Comparison of ENCODE assay signal across 24 cellular contexts in genomic region chr16:54174201-54174600, GRCh38.
A peak's percentile ranks its signal among the peaks of the same experiment; 100 is the strongest.
DNase-seq lines count a peak whose midpoint lies in the region; ATAC-seq and TF ChIP-seq lines count a peak whose summit lies in the region.
"Had no signal": no experiment of that assay in that cellular context is flagged by ENCODE, and none has a peak within 500 bp of the region (broad histone marks: within the 10 kb centered on the region; RNA-seq: fewer than 3 reads in every experiment).

No MANE protein-coding gene starts in this region.

- no peak overlapping the region for H3K4me3 Mint-ChIP-seq in neural progenitor cell
- H3K4me3 Mint-ChIP-seq: activated T-cell treated with anti-CD3 and anti-CD28 coated beads, Interleukin-2, amount 50 U/mL, for 72 hours had no signal

- no peak for ATAC-seq in HG03521 (IDR thresholded peaks at IDR 0.05; ENCODE audit: unreplicated experiment)
- ATAC-seq: activated T-cell treated with anti-CD3 and anti-CD28 coated beads, Interleukin-2, amount 50 U/mL, for 72 hours; foreskin keratinocyte; heart right ventricle; sciatic nerve had no signal

- no peak for TF ChIP-seq CTCF in HEK293 (tag by site-specific recombination; IDR thresholded peaks at IDR 0.05)
- TF ChIP-seq CTCF in neural progenitor cell (IDR thresholded peaks at IDR 0.05) = no peak

- no peak overlapping the region for H3K27ac ChIP-seq in HEK293 (ENCODE audit: extremely low read depth, low read depth, low read length)
- H3K27ac ChIP-seq in neural progenitor cell = no peak overlapping the region
- H3K27ac ChIP-seq: 22Rv1, foreskin keratinocyte, heart right ventricle, PC-9 had no signal

- H2AFZ ChIP-seq in neural progenitor cell (replicated peaks) = no peak overlapping the region
- H2AFZ ChIP-seq: PC-9 had no signal

- peaks cover 14% of the 10 kb centered on the region for H3K27me3 ChIP-seq in neural progenitor cell

- H3K9ac ChIP-seq in neural progenitor cell = no peak overlapping the region

- H3K9me3 Mint-ChIP-seq in neural progenitor cell = no peaks in the 10 kb centered on the region
- H3K9me3 Mint-ChIP-seq: activated T-cell treated with anti-CD3 and anti-CD28 coated beads, Interleukin-2, amount 50 U/mL, for 72 hours had no signal

- no peaks in the 10 kb centered on the region for H3F3A ChIP-seq in neural progenitor cell (ENCODE audit: low read depth)

- DNase-seq in NCI-H146 (lab: John Stamatoyannopoulos, UW) (peak; percentile 18), NCI-H146 treated with DMSO at 0.1 percent for 48 hours (lab: John Stamatoyannopoulos, UW; ENCODE audit: unreplicated experiment) (no peak), cerebellum (ENCODE audit: low spot score) (peak; percentile 25), neural progenitor cell (ENCODE audit: low spot score) (peak; percentile 12), NCI-H1694 (lab: John Stamatoyannopoulos, UW) (no peak), NOMO-1 treated with dmso at 0.1 percent for 144 hours (lab: John Stamatoyannopoulos, UW; ENCODE audit: unreplicated experiment) (no peak)
- DNase-seq: activated CD4-positive, alpha-beta T cell treated with anti-CD3 and anti-CD28 coated beads, Interleukin-2, amount 50 U/mL, for 1 hour; activated naive CD4-positive, alpha-beta T cell; activated T-cell treated with anti-CD3 and anti-CD28 coated beads, Interleukin-2, amount 50 U/mL, for 72 hours; effector memory CD4-positive, alpha-beta T cell; EL; foreskin keratinocyte; heart right ventricle; NK-92 treated with Interleukin-12 subunit alpha and Interleukin-12 subunit beta, amount 100 ng/mL, for 24 hours; PC-9; SHP77; stimulated activated naive CD4-positive, alpha-beta T cell treated with Interleukin-2 at 50 U/mL for 16 hours; T-helper 9 cell had no signal

- H3K36me3 ChIP-seq in HEK293 (ENCODE audit: control insufficient read depth in 2 of 2, insufficient read depth in 1 of 2, low read length in 2 of 2) (no peaks in the 10 kb centered on the region), neural progenitor cell (no peaks in the 10 kb centered on the region)
- H3K36me3 ChIP-seq: heart right ventricle had no signal

- no peaks in the 10 kb centered on the region for H4K20me1 ChIP-seq in neural progenitor cell (ENCODE audit: low read depth)

- peaks cover 5% of the 10 kb centered on the region for H3K27me3 Mint-ChIP-seq in neural progenitor cell (ENCODE audit: insufficient read depth, low read depth)

- H3K36me3 Mint-ChIP-seq in neural progenitor cell = no peaks in the 10 kb centered on the region
- H3K36me3 Mint-ChIP-seq: brain had no signal

- H3K9me3 ChIP-seq in HEK293 (ENCODE audit: control insufficient read depth, insufficient read depth, low read depth, low read length) (no peaks in the 10 kb centered on the region), neural progenitor cell (ENCODE audit: low read depth) (no peaks in the 10 kb centered on the region)
- H3K9me3 ChIP-seq: heart right ventricle had no signal

- H3K27ac Mint-ChIP-seq in neural progenitor cell = no peak overlapping the region
- H3K27ac Mint-ChIP-seq: activated T-cell treated with anti-CD3 and anti-CD28 coated beads, Interleukin-2, amount 50 U/mL, for 72 hours; progenitor cell of endocrine pancreas had no signal

- no peaks in the 10 kb centered on the region for H3K79me2 ChIP-seq in neural progenitor cell (ENCODE audit: low read depth)

- POLR2A ChIA-PET in HEK293 (lab: Yijun Ruan, JAX) = interaction anchor here (0.7 kb wide), 1 partner anchor 39 kb away, joined by 3 read pairs; no protein-coding TSS in a partner anchor

- H3K4me2 ChIP-seq in neural progenitor cell = no peak overlapping the region
- H3K4me2 ChIP-seq: PC-9 had no signal

- H3K4me3 ChIP-seq in HEK293 (ENCODE audit: low read depth, low read length) = no peak overlapping the region
- no peak overlapping the region for H3K4me3 ChIP-seq in neural progenitor cell
- H3K4me3 ChIP-seq: heart right ventricle, PC-9 had no signal

- CTCF ChIA-PET in HEK293 (lab: Yijun Ruan, JAX) = no interaction called here

- H3K4me1 Mint-ChIP-seq in neural progenitor cell = peaks cover 73% of the 10 kb centered on the region

- H3K4me1 ChIP-seq in HEK293 (ENCODE audit: control insufficient read depth, insufficient read depth, low read length) = no peaks in the 10 kb centered on the region
- H3K4me1 ChIP-seq in neural progenitor cell = peaks cover 52% of the 10 kb centered on the region
- H3K4me1 ChIP-seq: foreskin keratinocyte had no signal

TF ChIP-seq in HEK293, 187 proteins besides CTCF, POLR2A, EP300 and RAD21:
- TF ChIP-seq ZNF747 (tag by site-specific recombination; IDR thresholded peaks at IDR 0.05) = no peak
- TF ChIP-seq ZIC2 (tag by site-specific recombination; IDR thresholded peaks at IDR 0.05) = 0 out of 2 replicates have a peak, but pooled peaks have one; percentile 16
- TF ChIP-seq ZBTB17 (tag by site-specific recombination; IDR thresholded peaks at IDR 0.05) = peak; percentile 66
- TF ChIP-seq ZNF311 (tag by site-specific recombination; IDR thresholded peaks at IDR 0.05; ENCODE audit: borderline replicate concordance) = no peak

Comparison
In these comparisons a context has a peak if more than half of its experiments do, and no peak if none do; other contexts are left out.
1. DNase-seq: peak in NCI-H146 (single experiment), cerebellum (single experiment) and neural progenitor cell (single experiment); none in NCI-H146 treated with DMSO at 0.1 percent for 48 hours (single experiment), NCI-H1694 (single experiment) and NOMO-1 treated with dmso at 0.1 percent for 144 hours (single experiment).